In the genomic region with DNA sequence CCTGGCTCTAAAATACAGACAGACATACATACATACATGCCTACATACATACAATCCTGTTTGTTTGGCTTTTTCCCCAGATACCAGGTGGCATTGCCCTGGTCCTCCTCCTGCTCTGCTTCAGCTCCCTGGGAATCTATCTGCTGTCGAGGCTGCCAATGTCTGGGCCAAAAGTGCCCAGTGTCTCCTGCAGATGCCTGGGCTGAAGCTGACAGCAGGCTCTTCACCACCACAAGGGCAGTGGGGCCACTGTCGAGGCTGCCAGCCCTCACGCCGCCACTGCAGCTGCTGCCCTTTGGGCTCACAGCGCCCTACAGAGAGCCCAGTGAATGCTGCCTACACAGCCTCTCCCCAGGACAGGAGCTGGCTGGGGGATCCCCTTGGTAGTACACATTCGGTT, we compare ENCODE assay signal across 26 cellular contexts. TPM values are rescaled to one million over a fixed set of nuclear protein-coding genes. Genes with fewer than 3 reads are reported as not detected.
DNase-seq lines count a peak whose midpoint lies in the region; ATAC-seq and TF ChIP-seq lines count a peak whose summit lies in the region.
"Had no signal": no experiment of that assay in that cellular context is flagged by ENCODE, and none has a peak within 500 bp of the region (broad histone marks: within the 10 kb centered on the region; RNA-seq: fewer than 3 reads in every experiment).

No MANE protein-coding gene starts in this region.

- no peak overlapping the region for H3K4me2 ChIP-seq in mammary epithelial cell (ENCODE audit: insufficient read depth, low read depth, low read length)
- H3K4me2 ChIP-seq: KMS-11 had no signal

- no peaks in the 10 kb centered on the region for H3K4me1 Mint-ChIP-seq in MCF 10A (ENCODE audit: insufficient read depth, unreplicated experiment)
- H3K4me1 Mint-ChIP-seq: activated B cell treated with CpG ODN at 0.5 μM for 24 hours; activated naive CD4-positive, alpha-beta T cell treated with anti-CD3 and anti-CD28 coated beads, Interleukin-2, amount 50 U/mL, for 24 hours; naive thymus-derived CD8-positive, alpha-beta T cell; T-cell had no signal

- no peak overlapping the region for H3K4me3 ChIP-seq in mammary epithelial cell (replicated peaks in 1 of 3; ENCODE audit: insufficient read depth in 1 of 3, low read depth in 2 of 3, low read length in 3 of 3)
- H3K4me3 ChIP-seq: BLaER1 treated with 17β-estradiol and CSF1 and Interleukin-3, amounts not matched to agents 10 nM and 100 nM; cardiac muscle cell; gastroesophageal sphincter; upper lobe of right lung had no signal

- TF ChIP-seq CTCF in mammary epithelial cell (conservative IDR thresholded peaks at IDR 0.05 in 1 of 2, IDR thresholded peaks at IDR 0.05 in 1 of 2; ENCODE audit: extremely low read depth in 1 of 2, insufficient read depth in 1 of 2, low read depth in 1 of 2, low read length in 2 of 2) (no peak), MCF 10A (IDR thresholded peaks at IDR 0.05; ENCODE audit: unreplicated experiment) (no peak), RWPE1 (conservative IDR thresholded peaks at IDR 0.05; ENCODE audit: low read depth) (no peak)

- CTCF ChIA-PET in mammary epithelial cell (lab: Charles Lee; ENCODE audit: low non-redundant PET) = no interaction called here
- CTCF ChIA-PET in MCF 10A (lab: Yijun Ruan, JAX) = interaction anchor here (0.7 kb wide), 1 partner anchor 37 kb away, joined by 3 read pairs; no protein-coding TSS in a partner anchor
- CTCF ChIA-PET in RWPE1 (lab: Yijun Ruan, JAX) = no interaction called here

- H3K9me3 ChIP-seq in mammary epithelial cell (replicated peaks; ENCODE audit: insufficient read depth, low read length) = no peaks in the 10 kb centered on the region
- H3K9me3 ChIP-seq: BLaER1 treated with 17β-estradiol and CSF1 and Interleukin-3, amounts not matched to agents 10 nM and 100 nM; gastroesophageal sphincter; upper lobe of right lung had no signal

- H3K36me3 ChIP-seq in mammary epithelial cell (ENCODE audit: insufficient read depth, low read length) = no peaks in the 10 kb centered on the region
- H3K36me3 ChIP-seq: BLaER1 treated with 17β-estradiol and CSF1 and Interleukin-3, amounts not matched to agents 10 nM and 100 nM; cardiac muscle cell; gastroesophageal sphincter; upper lobe of right lung had no signal

- BruUV-seq in mammary epithelial cell (replicated peaks; lab: Mats Ljungman, UMichigan) (no TSS peak), MCF 10A (replicated peaks; lab: Mats Ljungman, UMichigan) (no TSS peak)

- no peaks in the 10 kb centered on the region for H3K9me3 Mint-ChIP-seq in MCF 10A (ENCODE audit: unreplicated experiment)
- H3K9me3 Mint-ChIP-seq: activated B cell treated with CpG ODN at 0.5 μM for 24 hours; activated naive CD4-positive, alpha-beta T cell treated with anti-CD3 and anti-CD28 coated beads, Interleukin-2, amount 50 U/mL, for 24 hours; dendritic cell treated with granulocyte-macrophage colony-stimulating factor and Interleukin-4, amounts not matched to agents 40 ng/mL and 50 ng/mL, for 4 days; naive thymus-derived CD8-positive, alpha-beta T cell; T-cell had no signal

- no peaks in the 10 kb centered on the region for H4K20me1 ChIP-seq in mammary epithelial cell (ENCODE audit: insufficient read depth, low read length)
- H4K20me1 ChIP-seq: BLaER1 treated with 17β-estradiol and CSF1 and Interleukin-3, amounts not matched to agents 10 nM and 100 nM had no signal

- POLR2A ChIA-PET in MCF 10A (lab: Yijun Ruan, JAX) = interaction anchor here (1.0 to 1.2 kb wide), 2 partner anchors 10 to 36 kb away, joined by 3 to 4 read pairs; no protein-coding TSS in a partner anchor
- POLR2A ChIA-PET in RWPE1 (lab: Yijun Ruan, JAX; ENCODE audit: low non-redundant PET) = no interaction called here

- dilution Hi-C loops in mammary epithelial cell (cut with HindIII; ENCODE audit: low sequenced_read_pairs) = no loop called here

- H3K36me3 Mint-ChIP-seq in MCF 10A (ENCODE audit: insufficient read depth, unreplicated experiment) = no peaks in the 10 kb centered on the region
- H3K36me3 Mint-ChIP-seq: activated naive CD4-positive, alpha-beta T cell treated with anti-CD3 and anti-CD28 coated beads, Interleukin-2, amount 50 U/mL, for 24 hours; naive thymus-derived CD8-positive, alpha-beta T cell; T-cell had no signal

- H3K9ac ChIP-seq in mammary epithelial cell (ENCODE audit: insufficient read depth, low read length) = no peak overlapping the region
- H3K9ac ChIP-seq: BLaER1 treated with 17β-estradiol and CSF1 and Interleukin-3, amounts not matched to agents 10 nM and 100 nM; KMS-11 had no signal

- no peaks in the 10 kb centered on the region for H3K79me2 ChIP-seq in mammary epithelial cell (ENCODE audit: insufficient read depth, low read length)

- H3K27ac Mint-ChIP-seq in MCF 10A (ENCODE audit: low read depth, unreplicated experiment) = no peak overlapping the region
- H3K27ac Mint-ChIP-seq: activated B cell treated with CpG ODN at 0.5 μM for 24 hours; activated naive CD4-positive, alpha-beta T cell treated with anti-CD3 and anti-CD28 coated beads, Interleukin-2, amount 50 U/mL, for 24 hours; dendritic cell treated with granulocyte-macrophage colony-stimulating factor and Interleukin-4, amounts not matched to agents 40 ng/mL and 50 ng/mL, for 4 days; naive thymus-derived CD8-positive, alpha-beta T cell; T-cell had no signal

- H3K27me3 ChIP-seq in mammary epithelial cell (ENCODE audit: insufficient read depth, low read length) = no peaks in the 10 kb centered on the region
- H3K27me3 ChIP-seq: BLaER1 treated with 17β-estradiol and CSF1 and Interleukin-3, amounts not matched to agents 10 nM and 100 nM; cardiac muscle cell; gastroesophageal sphincter; upper lobe of right lung had no signal

- DNase-seq in mammary epithelial cell = no peak
- no peak for DNase-seq in MCF 10A (ENCODE audit: unreplicated experiment)
- no peak for DNase-seq in RWPE1 (ENCODE audit: low spot score)
- peak in 26 of 51 donors; percentile 5 to 70 (median 24) for DNase-seq in hypothalamus (lab: John Stamatoyannopoulos, UW)
- DNase-seq in substantia nigra (lab: John Stamatoyannopoulos, UW) = peak in 38 of 49 donors; percentile 4 to 66 (median 24)
- DNase-seq in stimulated activated naive CD4-positive, alpha-beta T cell treated with Interleukin-2 at 50 U/mL for 16 hours (lab: John Stamatoyannopoulos, UW) = no peak
- DNase-seq in GM19238 (ENCODE audit: insufficient read length, low spot score) = no peak
- DNase-seq: activated B cell treated with CpG ODN at 0.5 μM for 24 hours; activated CD4-positive, alpha-beta T cell treated with anti-CD3 and anti-CD28 coated beads, Interleukin-2, amount 50 U/mL, for 48 hours; activated CD8-positive, alpha-beta memory T cell treated with anti-CD3 and anti-CD28 coated beads, Interleukin-2, amount 50 U/mL, for 4 hours; naive thymus-derived CD8-positive, alpha-beta T cell; NCI-H1436; NCI-H526; retina; stimulated activated CD4-positive, alpha-beta T cell treated with anti-CD3 and anti-CD28 coated beads, Interleukin-12 subunit alpha, Interleukin-12 subunit beta, amount 100 ng/mL, for 4 hours; stimulated activated CD4-positive, alpha-beta T cell treated with anti-CD3 and anti-CD28 coated beads, Interleukin-4, amount 100 ng/mL, for 1 hour; T-cell; upper lobe of right lung had no signal

- H3K4me1 ChIP-seq in mammary epithelial cell (ENCODE audit: insufficient read depth, low read length) = peaks cover 1% of the 10 kb centered on the region
- H3K4me1 ChIP-seq: gastroesophageal sphincter, upper lobe of right lung had no signal

- no peaks in the 10 kb centered on the region for H3K27me3 Mint-ChIP-seq in MCF 10A (ENCODE audit: insufficient read depth, unreplicated experiment)
- H3K27me3 Mint-ChIP-seq: activated naive CD4-positive, alpha-beta T cell treated with anti-CD3 and anti-CD28 coated beads, Interleukin-2, amount 50 U/mL, for 24 hours; dendritic cell treated with granulocyte-macrophage colony-stimulating factor and Interleukin-4, amounts not matched to agents 40 ng/mL and 50 ng/mL, for 4 days; naive thymus-derived CD8-positive, alpha-beta T cell; T-cell had no signal

- in situ Hi-C loops in mammary epithelial cell (cut with MboI; ENCODE audit: low sequenced_read_pairs in 2 of 2) = no loop called here

- intact Hi-C loops in mammary epithelial cell (cut with micrococcal nuclease) = no loop called here
- intact Hi-C loops in MCF 10A (cut with micrococcal nuclease) = no loop called here

- H3K27ac ChIP-seq in mammary epithelial cell (ENCODE audit: insufficient read depth, low read depth, low read length) (no peak overlapping the region), RWPE1 (0 out of 2 replicates have a peak overlapping the region, but pooled peaks have one; percentile 5), substantia nigra (ENCODE audit: low read depth, low read length, poor library complexity, severe bottlenecking) (peak overlapping the region; percentile 35)
- H3K27ac ChIP-seq: BLaER1 treated with 17β-estradiol and CSF1 and Interleukin-3, amounts not matched to agents 10 nM and 100 nM; cardiac muscle cell; gastroesophageal sphincter; KMS-11; upper lobe of right lung had no signal

- H2AFZ ChIP-seq in mammary epithelial cell (ENCODE audit: low read depth, low read length) = peak overlapping the region; percentile 14

- no peak overlapping the region for H3K4me3 Mint-ChIP-seq in MCF 10A (ENCODE audit: unreplicated experiment)
- H3K4me3 Mint-ChIP-seq: activated B cell treated with CpG ODN at 0.5 μM for 24 hours; activated naive CD4-positive, alpha-beta T cell treated with anti-CD3 and anti-CD28 coated beads, Interleukin-2, amount 50 U/mL, for 24 hours; dendritic cell treated with granulocyte-macrophage colony-stimulating factor and Interleukin-4, amounts not matched to agents 40 ng/mL and 50 ng/mL, for 4 days; naive thymus-derived CD8-positive, alpha-beta T cell; T-cell had no signal

- no peak for ATAC-seq in HG03342 (IDR thresholded peaks at IDR 0.05; ENCODE audit: unreplicated experiment)
- ATAC-seq: gastroesophageal sphincter; left lobe of liver; naive thymus-derived CD8-positive, alpha-beta T cell; T-cell; upper lobe of right lung had no signal

- 43% methylated on average over 6 of the region's 6 CpGs for WGBS in mammary epithelial cell (ENCODE audit: low coverage, missing lambda C conversion rate)

RNA-seq across cellular contexts. Expression of gene STN1, which starts 18.0 kb away (rescaled TPM):
- total RNA-seq in mammary epithelial cell (10 to 100 TPM; 42.6 to 65.0 TPM), MCF 10A (2022) (31.8 and 46.7 TPM in 2 replicates)
- 50.1 TPM for polyA plus RNA-seq in mammary epithelial cell
- 25.7 TPM for polyA minus RNA-seq in mammary epithelial cell

RNA-seq across cellular contexts. Expression of gene SLK, which starts 30.9 kb away (rescaled TPM):
- 10 to 100 TPM; 79.5 to 85.0 TPM for total RNA-seq in mammary epithelial cell
- polyA plus RNA-seq in mammary epithelial cell = 16.3 TPM
- 37.4 TPM for polyA minus RNA-seq in mammary epithelial cell
- total RNA-seq in MCF 10A (2022) = 57.3 and 71.9 TPM in 2 replicates

Comparison
In these comparisons a context has a peak if more than half of its experiments do, and no peak if none do; other contexts are left out.
1. DNase-seq: peak in hypothalamus (26 of 51) and substantia nigra (38 of 49); none in mammary epithelial cell (single experiment), MCF 10A (single experiment), RWPE1 (single experiment), stimulated activated naive CD4-positive, alpha-beta T cell treated with Interleukin-2 at 50 U/mL for 16 hours (single experiment) and GM19238 (single experiment).